In genomic region chr17:74442670-74443515, GRCh38 we compare ENCODE assay signal across 1 cellular context.
A peak's percentile ranks its signal among the peaks of the same experiment; 100 is the strongest.
TF ChIP-seq lines count a peak whose summit lies in the region.

No MANE protein-coding gene starts in this region.

TF ChIP-seq in HepG2, 621 proteins besides CTCF, POLR2A, EP300 and RAD21 (continued from another document and continues in another):
- TF ChIP-seq, protein P1, sequence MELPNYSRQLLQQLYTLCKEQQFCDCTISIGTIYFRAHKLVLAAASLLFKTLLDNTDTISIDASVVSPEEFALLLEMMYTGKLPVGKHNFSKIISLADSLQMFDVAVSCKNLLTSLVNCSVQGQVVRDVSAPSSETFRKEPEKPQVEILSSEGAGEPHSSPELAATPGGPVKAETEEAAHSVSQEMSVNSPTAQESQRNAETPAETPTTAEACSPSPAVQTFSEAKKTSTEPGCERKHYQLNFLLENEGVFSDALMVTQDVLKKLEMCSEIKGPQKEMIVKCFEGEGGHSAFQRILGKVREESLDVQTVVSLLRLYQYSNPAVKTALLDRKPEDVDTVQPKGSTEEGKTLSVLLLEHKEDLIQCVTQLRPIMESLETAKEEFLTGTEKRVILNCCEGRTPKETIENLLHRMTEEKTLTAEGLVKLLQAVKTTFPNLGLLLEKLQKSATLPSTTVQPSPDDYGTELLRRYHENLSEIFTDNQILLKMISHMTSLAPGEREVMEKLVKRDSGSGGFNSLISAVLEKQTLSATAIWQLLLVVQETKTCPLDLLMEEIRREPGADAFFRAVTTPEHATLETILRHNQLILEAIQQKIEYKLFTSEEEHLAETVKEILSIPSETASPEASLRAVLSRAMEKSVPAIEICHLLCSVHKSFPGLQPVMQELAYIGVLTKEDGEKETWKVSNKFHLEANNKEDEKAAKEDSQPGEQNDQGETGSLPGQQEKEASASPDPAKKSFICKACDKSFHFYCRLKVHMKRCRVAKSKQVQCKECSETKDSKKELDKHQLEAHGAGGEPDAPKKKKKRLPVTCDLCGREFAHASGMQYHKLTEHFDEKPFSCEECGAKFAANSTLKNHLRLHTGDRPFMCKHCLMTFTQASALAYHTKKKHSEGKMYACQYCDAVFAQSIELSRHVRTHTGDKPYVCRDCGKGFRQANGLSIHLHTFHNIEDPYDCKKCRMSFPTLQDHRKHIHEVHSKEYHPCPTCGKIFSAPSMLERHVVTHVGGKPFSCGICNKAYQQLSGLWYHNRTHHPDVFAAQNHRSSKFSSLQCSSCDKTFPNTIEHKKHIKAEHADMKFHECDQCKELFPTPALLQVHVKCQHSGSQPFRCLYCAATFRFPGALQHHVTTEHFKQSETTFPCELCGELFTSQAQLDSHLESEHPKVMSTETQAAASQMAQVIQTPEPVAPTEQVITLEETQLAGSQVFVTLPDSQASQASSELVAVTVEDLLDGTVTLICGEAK (IDR thresholded peaks at IDR 0.05): no peak
- TF ChIP-seq, protein P1 (CRISPR knock-in tag; IDR thresholded peaks at IDR 0.05): peak; percentile 73
- peak; percentile 61; the same call in 1 of the 2 replicates for TF ChIP-seq ZZZ3 (CRISPR knock-in tag; IDR thresholded peaks at IDR 0.05; ENCODE audit: borderline replicate concordance)
- no peak for TF ChIP-seq ATRX (CRISPR knock-in tag; IDR thresholded peaks at IDR 0.05; ENCODE audit: borderline replicate concordance)
- TF ChIP-seq BCL6 (CRISPR knock-in tag; IDR thresholded peaks at IDR 0.05): peak; percentile 82
- no peak for TF ChIP-seq ZNF468 (CRISPR knock-in tag; IDR thresholded peaks at IDR 0.05)
- no peak for TF ChIP-seq FOXK2 (IDR thresholded peaks at IDR 0.05)
- TF ChIP-seq ZNF784 (CRISPR knock-in tag; IDR thresholded peaks at IDR 0.05; ENCODE audit: borderline replicate concordance): peak; percentile 84; the same call in 1 of the 2 replicates
- TF ChIP-seq MAFK (conservative IDR thresholded peaks at IDR 0.05 in 1 of 2, IDR thresholded peaks at IDR 0.05 in 1 of 2; ENCODE audit: low read length in 2 of 2): peak in 1 of 2 experiments; percentile 99; a peak in 2 of 4 replicates
- TF ChIP-seq NCOA5 (CRISPR knock-in tag; IDR thresholded peaks at IDR 0.05): no peak
- no peak; the same call in 1 of the 2 replicates for TF ChIP-seq DR1 (CRISPR knock-in tag; IDR thresholded peaks at IDR 0.05)
- TF ChIP-seq THAP11 (CRISPR knock-in tag; IDR thresholded peaks at IDR 0.05): peak; percentile 82
- TF ChIP-seq ZBTB8A (CRISPR knock-in tag; IDR thresholded peaks at IDR 0.05; ENCODE audit: borderline replicate concordance, low read depth): no peak
- 0 out of 2 replicates have a peak, but pooled peaks have one; percentile 52 for TF ChIP-seq ZFYVE20 (CRISPR knock-in tag; IDR thresholded peaks at IDR 0.05; ENCODE audit: borderline replicate concordance, low read depth)
- no peak; the same call in 1 of the 2 replicates for TF ChIP-seq SRY (CRISPR knock-in tag; IDR thresholded peaks at IDR 0.05)
- TF ChIP-seq REST (IDR thresholded peaks at IDR 0.05; ENCODE audit: borderline replicate concordance in 1 of 2, low read depth in 1 of 2, low read length in 2 of 2): peak in 1 of 2 experiments; percentile 69; a peak in 1 of 4 replicates
- TF ChIP-seq, protein P2, sequence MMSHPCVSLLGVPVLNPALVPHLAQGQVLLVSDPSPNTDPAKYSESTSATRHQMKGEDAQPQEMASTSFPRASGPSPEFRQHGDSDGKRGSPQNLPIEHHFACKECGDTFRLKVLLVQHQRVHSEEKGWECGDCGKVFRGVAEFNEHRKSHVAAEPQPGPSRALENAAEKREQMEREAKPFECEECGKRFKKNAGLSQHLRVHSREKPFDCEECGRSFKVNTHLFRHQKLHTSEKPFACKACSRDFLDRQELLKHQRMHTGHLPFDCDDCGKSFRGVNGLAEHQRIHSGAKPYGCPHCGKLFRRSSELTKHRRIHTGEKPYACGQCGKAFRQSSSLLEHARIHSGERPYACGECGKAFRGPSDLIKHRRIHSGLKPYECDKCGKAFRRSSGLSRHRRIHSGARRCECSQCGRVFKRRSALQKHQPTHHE (CRISPR knock-in tag; IDR thresholded peaks at IDR 0.05; ENCODE audit: borderline replicate concordance): 0 out of 2 replicates have a peak, but pooled peaks have one; percentile 68
- TF ChIP-seq MAZ (IDR thresholded peaks at IDR 0.05; ENCODE audit: borderline replicate concordance, low read depth, low read length): peak; percentile 80
- TF ChIP-seq MAZ (CRISPR knock-in tag; IDR thresholded peaks at IDR 0.05; ENCODE audit: low read depth): peak; percentile 91
- TF ChIP-seq HNRNPH1 (optimal IDR thresholded peaks at IDR 0.05; ENCODE audit: low read depth, low read length): peak; percentile 35
- TF ChIP-seq FOXO1 (CRISPR knock-in tag; IDR thresholded peaks at IDR 0.05): peak; percentile 62
- TF ChIP-seq CHD2 (IDR thresholded peaks at IDR 0.05; ENCODE audit: low read depth, low read length): peak; percentile 27; the same call in 1 of the 2 replicates
- TF ChIP-seq, protein P3, sequence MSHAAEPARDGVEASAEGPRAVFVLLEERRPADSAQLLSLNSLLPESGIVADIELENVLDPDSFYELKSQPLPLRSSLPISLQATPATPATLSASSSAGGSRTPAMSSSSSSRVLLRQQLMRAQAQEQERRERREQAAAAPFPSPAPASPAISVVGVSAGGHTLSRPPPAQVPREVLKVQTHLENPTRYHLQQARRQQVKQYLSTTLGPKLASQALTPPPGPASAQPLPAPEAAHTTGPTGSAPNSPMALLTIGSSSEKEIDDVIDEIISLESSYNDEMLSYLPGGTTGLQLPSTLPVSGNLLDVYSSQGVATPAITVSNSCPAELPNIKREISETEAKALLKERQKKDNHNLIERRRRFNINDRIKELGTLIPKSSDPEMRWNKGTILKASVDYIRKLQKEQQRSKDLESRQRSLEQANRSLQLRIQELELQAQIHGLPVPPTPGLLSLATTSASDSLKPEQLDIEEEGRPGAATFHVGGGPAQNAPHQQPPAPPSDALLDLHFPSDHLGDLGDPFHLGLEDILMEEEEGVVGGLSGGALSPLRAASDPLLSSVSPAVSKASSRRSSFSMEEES (CRISPR knock-in tag; IDR thresholded peaks at IDR 0.05): peak; percentile 97
- TF ChIP-seq ZNF253 (CRISPR knock-in tag; IDR thresholded peaks at IDR 0.05; ENCODE audit: borderline replicate concordance): no peak
- TF ChIP-seq, protein P4, sequence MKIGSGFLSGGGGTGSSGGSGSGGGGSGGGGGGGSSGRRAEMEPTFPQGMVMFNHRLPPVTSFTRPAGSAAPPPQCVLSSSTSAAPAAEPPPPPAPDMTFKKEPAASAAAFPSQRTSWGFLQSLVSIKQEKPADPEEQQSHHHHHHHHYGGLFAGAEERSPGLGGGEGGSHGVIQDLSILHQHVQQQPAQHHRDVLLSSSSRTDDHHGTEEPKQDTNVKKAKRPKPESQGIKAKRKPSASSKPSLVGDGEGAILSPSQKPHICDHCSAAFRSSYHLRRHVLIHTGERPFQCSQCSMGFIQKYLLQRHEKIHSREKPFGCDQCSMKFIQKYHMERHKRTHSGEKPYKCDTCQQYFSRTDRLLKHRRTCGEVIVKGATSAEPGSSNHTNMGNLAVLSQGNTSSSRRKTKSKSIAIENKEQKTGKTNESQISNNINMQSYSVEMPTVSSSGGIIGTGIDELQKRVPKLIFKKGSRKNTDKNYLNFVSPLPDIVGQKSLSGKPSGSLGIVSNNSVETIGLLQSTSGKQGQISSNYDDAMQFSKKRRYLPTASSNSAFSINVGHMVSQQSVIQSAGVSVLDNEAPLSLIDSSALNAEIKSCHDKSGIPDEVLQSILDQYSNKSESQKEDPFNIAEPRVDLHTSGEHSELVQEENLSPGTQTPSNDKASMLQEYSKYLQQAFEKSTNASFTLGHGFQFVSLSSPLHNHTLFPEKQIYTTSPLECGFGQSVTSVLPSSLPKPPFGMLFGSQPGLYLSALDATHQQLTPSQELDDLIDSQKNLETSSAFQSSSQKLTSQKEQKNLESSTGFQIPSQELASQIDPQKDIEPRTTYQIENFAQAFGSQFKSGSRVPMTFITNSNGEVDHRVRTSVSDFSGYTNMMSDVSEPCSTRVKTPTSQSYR (CRISPR knock-in tag; IDR thresholded peaks at IDR 0.05; ENCODE audit: borderline replicate concordance): peak; percentile 90
- peak; percentile 72; the same call in 1 of the 2 replicates for TF ChIP-seq KMT2A (CRISPR knock-in tag; IDR thresholded peaks at IDR 0.05)
- peak; percentile 97 for TF ChIP-seq ZNF570 (CRISPR knock-in tag; IDR thresholded peaks at IDR 0.05; ENCODE audit: borderline replicate concordance)
- peak; percentile 12; the same call in 1 of the 2 replicates for TF ChIP-seq ZC3H4 (CRISPR knock-in tag; IDR thresholded peaks at IDR 0.05; ENCODE audit: borderline replicate concordance)
- no peak; the same call in 1 of the 2 replicates for TF ChIP-seq TOE1 (CRISPR knock-in tag; IDR thresholded peaks at IDR 0.05)
- TF ChIP-seq, protein P5, sequence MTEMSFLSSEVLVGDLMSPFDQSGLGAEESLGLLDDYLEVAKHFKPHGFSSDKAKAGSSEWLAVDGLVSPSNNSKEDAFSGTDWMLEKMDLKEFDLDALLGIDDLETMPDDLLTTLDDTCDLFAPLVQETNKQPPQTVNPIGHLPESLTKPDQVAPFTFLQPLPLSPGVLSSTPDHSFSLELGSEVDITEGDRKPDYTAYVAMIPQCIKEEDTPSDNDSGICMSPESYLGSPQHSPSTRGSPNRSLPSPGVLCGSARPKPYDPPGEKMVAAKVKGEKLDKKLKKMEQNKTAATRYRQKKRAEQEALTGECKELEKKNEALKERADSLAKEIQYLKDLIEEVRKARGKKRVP (CRISPR knock-in tag; IDR thresholded peaks at IDR 0.05): peak in 1 of 2 experiments; percentile 49; a peak in 1 of 4 replicates
- no peak for TF ChIP-seq GPN1 (CRISPR knock-in tag; IDR thresholded peaks at IDR 0.05; ENCODE audit: borderline replicate concordance)
- TF ChIP-seq ZNF652 (CRISPR knock-in tag; IDR thresholded peaks at IDR 0.05; ENCODE audit: borderline replicate concordance, low read depth): peak; percentile 68; the same call in 1 of the 2 replicates
- no peak; the same call in 1 of the 2 replicates for TF ChIP-seq NFYB (CRISPR knock-in tag; IDR thresholded peaks at IDR 0.05)
- TF ChIP-seq ZNF496 (CRISPR knock-in tag; IDR thresholded peaks at IDR 0.05; ENCODE audit: insufficient replicate concordance): no peak
- no peak for TF ChIP-seq ZNF7 (CRISPR knock-in tag; IDR thresholded peaks at IDR 0.05)
- TF ChIP-seq ZNF138 (CRISPR knock-in tag; IDR thresholded peaks at IDR 0.05; ENCODE audit: low read depth): 0 out of 2 replicates have a peak, but pooled peaks have one; percentile 10
- no peak for TF ChIP-seq ZNF776 (CRISPR knock-in tag; IDR thresholded peaks at IDR 0.05)
- TF ChIP-seq PBX3 (CRISPR knock-in tag; IDR thresholded peaks at IDR 0.05; ENCODE audit: borderline replicate concordance): peak; percentile 87
